8 cellular contexts compared by ENCODE assay signal in the genomic region with DNA sequence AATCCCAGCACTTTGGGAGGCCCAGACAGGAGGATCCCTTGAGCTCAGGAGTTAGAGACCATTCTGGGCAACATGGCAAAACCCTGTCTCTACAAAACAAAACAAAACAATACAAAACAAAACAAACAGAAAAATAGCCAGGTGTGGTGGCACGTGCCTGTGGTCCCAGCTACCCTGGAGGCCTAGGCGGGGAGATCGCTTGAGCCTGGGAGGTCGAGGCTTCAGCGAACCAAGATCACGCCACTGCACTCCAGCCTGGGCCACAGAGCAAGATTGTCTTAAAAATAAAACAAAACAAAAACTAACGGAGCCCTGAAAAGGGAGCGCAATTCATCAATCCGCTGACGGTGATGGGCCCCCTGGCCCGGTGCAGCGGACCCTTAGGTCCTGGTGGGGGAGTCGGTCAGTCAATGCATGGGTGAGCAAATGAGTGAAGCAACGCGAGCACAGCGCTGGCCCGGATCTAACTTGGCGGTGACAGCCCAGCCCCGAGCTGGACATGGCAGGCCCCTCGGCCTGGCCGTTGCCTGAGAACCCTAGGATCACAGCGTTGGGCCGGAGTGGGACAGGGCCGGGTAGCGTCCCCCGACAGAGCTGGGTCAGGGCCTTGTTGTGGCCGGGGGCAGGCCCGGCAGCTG. TPM values are rescaled to one million over a fixed set of nuclear protein-coding genes. Genes with fewer than 3 reads are reported as not detected.
DNase-seq lines count a peak whose midpoint lies in the region; ATAC-seq and TF ChIP-seq lines count a peak whose summit lies in the region.

No MANE protein-coding gene starts in this region.

- TF ChIP-seq EP300 in SK-N-SH (IDR thresholded peaks at IDR 0.05; ENCODE audit: borderline replicate concordance in 1 of 2, low read depth in 1 of 2, low read length in 1 of 2): no peak

- H3K4me2 ChIP-seq in DOHH2 (ENCODE audit: low read length) (peak overlapping the region; percentile 95), SK-N-SH (peak overlapping the region; percentile 78), osteoblast (ENCODE audit: insufficient read depth, low read length) (peak overlapping the region; percentile 83)

- 59% methylated on average over 15 of the region's 28 CpGs for WGBS in SK-N-SH (ENCODE audit: low lambda C conversion rate)

- no peak for DNase-seq in HEK293T (ENCODE audit: extremely low spot score)
- peak; percentile 85 for DNase-seq in SK-N-SH
- peak; percentile 51 for DNase-seq in fibroblast of gingiva (ENCODE audit: low read depth)
- peak; percentile 87 for DNase-seq in osteoblast (ENCODE audit: insufficient read length, low spot score, missing footprints)
- DNase-seq in NCI-H748 (lab: John Stamatoyannopoulos, UW; ENCODE audit: unreplicated experiment): no peak
- DNase-seq in NCI-H2107 (lab: John Stamatoyannopoulos, UW): no peak

- no peak for TF ChIP-seq RAD21 in SK-N-SH (IDR thresholded peaks at IDR 0.05; ENCODE audit: low read length)

- peaks cover 91% of the 10 kb centered on the region for H3K4me1 ChIP-seq in DOHH2 (ENCODE audit: control insufficient read depth, low read length)
- peaks cover 0 to 16% of the 10 kb centered on the region in 2 experiments; a peak in 2 of 4 replicates for H3K4me1 ChIP-seq in SK-N-SH (ENCODE audit: control insufficient read depth in 1 of 2, insufficient read depth in 2 of 2, low read depth in 1 of 2, low read length in 1 of 2)
- peaks cover 36% of the 10 kb centered on the region for H3K4me1 ChIP-seq in osteoblast (ENCODE audit: insufficient read depth, low read length)

- H3K79me2 ChIP-seq in DOHH2 (ENCODE audit: control insufficient read depth, low read length) (peaks cover 31% of the 10 kb centered on the region), SK-N-SH (ENCODE audit: insufficient read depth) (peaks cover 8% of the 10 kb centered on the region; the same call in 1 of the 2 replicates), osteoblast (ENCODE audit: insufficient read depth, low read length) (peaks cover 6% of the 10 kb centered on the region)

- H4K20me1 ChIP-seq in DOHH2 (ENCODE audit: control insufficient read depth, insufficient read depth, low read depth, low read length) (no peaks in the 10 kb centered on the region), SK-N-SH (ENCODE audit: insufficient read depth) (no peaks in the 10 kb centered on the region), osteoblast (ENCODE audit: insufficient read depth, low read length) (no peaks in the 10 kb centered on the region)

- peak overlapping the region; percentile 86; the same call in 1 of the 2 replicates for H2AFZ ChIP-seq in SK-N-SH (ENCODE audit: low read depth)
- peak overlapping the region; percentile 89 for H2AFZ ChIP-seq in osteoblast (ENCODE audit: low read length)

- H3K4me3 ChIP-seq in DOHH2 (ENCODE audit: low read length) (peak overlapping the region; percentile 90), SK-N-SH (ENCODE audit: low read depth in 2 of 2, low read length in 1 of 2) (peak overlapping the region; percentile 53 to 62), osteoblast (ENCODE audit: insufficient read depth, low read length) (peak overlapping the region; percentile 83)

- H3K9me3 ChIP-seq in DOHH2 (ENCODE audit: control insufficient read depth, insufficient read depth, low read length): peaks cover 6% of the 10 kb centered on the region; the same call in 1 of the 2 replicates
- no peaks in the 10 kb centered on the region for H3K9me3 ChIP-seq in SK-N-SH
- H3K9me3 ChIP-seq in osteoblast (ENCODE audit: low read depth, low read length): no peaks in the 10 kb centered on the region

- CTCF ChIA-PET in HEK293T (lab: Yijun Ruan, JAX) (interaction anchor here (0.7 kb wide), 2 partner anchors 268 to 338 kb away, joined by 3 to 4 read pairs; no protein-coding TSS in a partner anchor), SK-N-SH (lab: Yijun Ruan, JAX) (interaction anchor here (0.7 to 4.3 kb wide), 9 partner anchors 11 to 328 kb away, joined by 3 to 13 read pairs (median 4); partner anchors contain the start of gene HDDC3)

- peak overlapping the region; percentile 99 for H3K27ac ChIP-seq in DOHH2 (ENCODE audit: low read depth, low read length)
- H3K27ac ChIP-seq in SK-N-SH (ENCODE audit: low read depth in 2 of 2, low read length in 1 of 2): peak overlapping the region; percentile 59 to 74
- H3K27ac ChIP-seq in osteoblast (ENCODE audit: low read depth, low read length): peak overlapping the region; percentile 66

- no peaks in the 10 kb centered on the region for H3K9me2 ChIP-seq in DOHH2 (replicated peaks; ENCODE audit: control insufficient read depth, low read length)
- H3K9me2 ChIP-seq in SK-N-SH: no peaks in the 10 kb centered on the region

- POLR2A ChIA-PET in HEK293T (lab: Yijun Ruan, JAX): interaction anchor here (1.4 kb wide), 1 partner anchor 9 kb away, joined by 3 read pairs; no protein-coding TSS in a partner anchor
- POLR2A ChIA-PET in SK-N-SH (lab: Yijun Ruan, JAX): interaction anchor here (0.6 to 1.0 kb wide), 4 partner anchors 15 to 231 kb away, joined by 3 to 4 read pairs (median 3); no protein-coding TSS in a partner anchor

- H3K36me3 ChIP-seq in DOHH2 (ENCODE audit: control insufficient read depth, low read length) (peaks cover 22% of the 10 kb centered on the region), SK-N-SH (replicated peaks in 1 of 2; ENCODE audit: control insufficient read depth in 1 of 2, insufficient read depth in 2 of 2, low read length in 1 of 2) (no peaks in the 10 kb centered on the region), osteoblast (ENCODE audit: insufficient read depth, low read length) (no peaks in the 10 kb centered on the region)

- no peak for ATAC-seq in GM19463 (IDR thresholded peaks at IDR 0.05; ENCODE audit: unreplicated experiment)

- no peaks in the 10 kb centered on the region for H3K27me3 ChIP-seq in DOHH2 (ENCODE audit: control insufficient read depth, low read length)
- H3K27me3 ChIP-seq in SK-N-SH (ENCODE audit: insufficient read depth): no peaks in the 10 kb centered on the region
- H3K27me3 ChIP-seq in osteoblast (ENCODE audit: insufficient read depth, low read length): no peaks in the 10 kb centered on the region

- TF ChIP-seq CTCF in DOHH2 (IDR thresholded peaks at IDR 0.05; ENCODE audit: low read depth, low read length, poor library complexity, severe bottlenecking) (no peak), SK-N-SH (IDR thresholded peaks at IDR 0.05) (no peak; the same call in 1 of the 2 replicates), osteoblast (IDR thresholded peaks at IDR 0.05; ENCODE audit: extremely low read depth, low read depth, low read length) (no peak)

- peak overlapping the region; percentile 84 for H3K9ac ChIP-seq in SK-N-SH

- H3F3A ChIP-seq in DOHH2 (ENCODE audit: control insufficient read depth, insufficient read depth) (peaks cover 62% of the 10 kb centered on the region), SK-N-SH (replicated peaks; ENCODE audit: insufficient read depth) (peaks cover 28% of the 10 kb centered on the region)

TF ChIP-seq in HEK293T, 16 proteins besides CTCF, POLR2A, EP300 and RAD21:
- no peak for TF ChIP-seq NFRKB (IDR thresholded peaks at IDR 0.05)
- TF ChIP-seq SP1 (IDR thresholded peaks at IDR 0.05): no peak
- TF ChIP-seq TARDBP (IDR thresholded peaks at IDR 0.05): no peak
- TF ChIP-seq CTBP1 (IDR thresholded peaks at IDR 0.05; ENCODE audit: borderline replicate concordance): no peak
- no peak for TF ChIP-seq FOXA1 (IDR thresholded peaks at IDR 0.05)
- TF ChIP-seq L3MBTL2 (conservative IDR thresholded peaks at IDR 0.05): peak; percentile 15; the same call in 1 of the 2 replicates

TF ChIP-seq in SK-N-SH, 30 proteins besides CTCF, POLR2A, EP300 and RAD21:
- 0 out of 2 replicates have a peak, but pooled peaks have one; percentile 44 for TF ChIP-seq MXI1 (IDR thresholded peaks at IDR 0.05; ENCODE audit: low read depth, low read length)
- TF ChIP-seq ELF1 (IDR thresholded peaks at IDR 0.05): no peak
- TF ChIP-seq MAX (IDR thresholded peaks at IDR 0.05; ENCODE audit: low read depth): 0 out of 2 replicates have a peak, but pooled peaks have one; percentile 11
TF ChIP-seq in SK-N-SH: peak in this region for 2.

RNA-seq across cellular contexts. Expression of gene BLM, which starts 52.4 kb away (rescaled TPM):
- polyA plus RNA-seq in SK-N-SH (2012; rRNA removed): 2.7 and 2.9 TPM in 2 replicates
- 2.0 and 2.3 TPM in 2 replicates for polyA plus RNA-seq in SK-N-SH (2012; cell fraction: cytosol; rRNA removed)
- polyA plus RNA-seq in SK-N-SH (2012; cell fraction: nucleus; rRNA removed): 2.8 and 4.2 TPM in 2 replicates
- total RNA-seq in osteoblast: 1.4 and 1.5 TPM in 2 replicates

Comparison
In these comparisons a context has a peak if more than half of its experiments do, and no peak if none do; other contexts are left out.
1. DNase-seq: peak in SK-N-SH (single experiment), fibroblast of gingiva (single experiment) and osteoblast (single experiment); none in HEK293T (single experiment), NCI-H748 (single experiment) and NCI-H2107 (single experiment).
2. Peak in every context shown above with its lines, with median percentiles within 50 percentile points of each other: H3K27ac ChIP-seq, H3K4me2 ChIP-seq and H3K4me3 ChIP-seq.